In genomic region chr16:56547120-56547948, GRCh38 we compare ENCODE assay signal across 8 cellular contexts. TPM values are rescaled to one million over a fixed set of nuclear protein-coding genes. Genes with fewer than 3 reads are reported as not detected.
DNase-seq lines count a peak whose midpoint lies in the region; ATAC-seq and TF ChIP-seq lines count a peak whose summit lies in the region.

No MANE protein-coding gene starts in this region.

- peak overlapping the region in 1 of 2 donors; percentile 40 for H3K4me3 Mint-ChIP-seq in effector memory CD8-positive, alpha-beta T cell
- peak overlapping the region; percentile 76 for H3K4me3 Mint-ChIP-seq in neural crest cell

- H3K27ac Mint-ChIP-seq in effector memory CD8-positive, alpha-beta T cell = peak overlapping the region; percentile 15 to 62
- H3K27ac Mint-ChIP-seq in neural crest cell (ENCODE audit: unreplicated experiment) = peak overlapping the region; percentile 97

- ATAC-seq in effector memory CD8-positive, alpha-beta T cell (replicated peaks) = peak; percentile 40

- DNase-seq in EH (ENCODE audit: low read depth) (peak; percentile 64), NCI-H1105 treated with DMSO at 0.1 percent for 48 hours (lab: John Stamatoyannopoulos, UW) (peak; percentile 9), neural crest cell (ENCODE audit: low read depth, low spot score) (peak; percentile 39), amniotic stem cell (lab: John Stamatoyannopoulos, UW) (no peak), NCI-H82 treated with DMSO at 0.1 percent for 48 hours (lab: John Stamatoyannopoulos, UW; ENCODE audit: unreplicated experiment) (no peak), activated T-cell treated with anti-CD3 and anti-CD28 coated beads for 4 hours (no peak), HEK293T (ENCODE audit: extremely low spot score) (no peak)
- no peak for DNase-seq in effector memory CD8-positive, alpha-beta T cell

- peaks cover 5 to 16% of the 10 kb centered on the region in 2 donors for H3K4me1 Mint-ChIP-seq in effector memory CD8-positive, alpha-beta T cell (ENCODE audit: low read depth in 2 of 2)
- peaks cover 61% of the 10 kb centered on the region for H3K4me1 Mint-ChIP-seq in neural crest cell

- no peak for TF ChIP-seq CTCF in neural crest cell (conservative IDR thresholded peaks at IDR 0.05)

- CTCF ChIA-PET in HEK293T (lab: Yijun Ruan, JAX) = no interaction called here

- H3K27me3 Mint-ChIP-seq in effector memory CD8-positive, alpha-beta T cell = peaks cover 5 to 11% of the 10 kb centered on the region in 2 donors
- no peaks in the 10 kb centered on the region for H3K27me3 Mint-ChIP-seq in neural crest cell (ENCODE audit: low read depth)

- POLR2A ChIA-PET in HEK293T (lab: Yijun Ruan, JAX) = interaction anchor here (0.6 kb wide), 1 partner anchor 96 kb away, joined by 3 read pairs; the partner anchor contains the start of genes NUDT21 and OGFOD1

- no peaks in the 10 kb centered on the region for H3K9me3 Mint-ChIP-seq in effector memory CD8-positive, alpha-beta T cell
- H3K9me3 Mint-ChIP-seq in neural crest cell = no peaks in the 10 kb centered on the region

- H3K36me3 Mint-ChIP-seq in effector memory CD8-positive, alpha-beta T cell (ENCODE audit: insufficient read depth) = no peaks in the 10 kb centered on the region
- no peaks in the 10 kb centered on the region for H3K36me3 Mint-ChIP-seq in neural crest cell (ENCODE audit: low read depth)

TF ChIP-seq in HEK293T, 16 proteins besides CTCF, POLR2A, EP300 and RAD21:
- TF ChIP-seq FOXA1 (IDR thresholded peaks at IDR 0.05) (no peak), SP1 (IDR thresholded peaks at IDR 0.05) (no peak), SUZ12 (IDR thresholded peaks at IDR 0.05) (no peak), TARDBP (IDR thresholded peaks at IDR 0.05) (no peak), CTBP1 (IDR thresholded peaks at IDR 0.05; ENCODE audit: borderline replicate concordance) (no peak), LEF1 (IDR thresholded peaks at IDR 0.05; ENCODE audit: borderline replicate concordance) (no peak), PKNOX1 (IDR thresholded peaks at IDR 0.05) (no peak), HDGF (IDR thresholded peaks at IDR 0.05; ENCODE audit: borderline replicate concordance) (no peak), FOXM1 (IDR thresholded peaks at IDR 0.05; ENCODE audit: borderline replicate concordance) (no peak), ARNT (IDR thresholded peaks at IDR 0.05) (no peak), FOXK2 (IDR thresholded peaks at IDR 0.05) (no peak), BHLHE40 (IDR thresholded peaks at IDR 0.05; ENCODE audit: borderline replicate concordance) (no peak), ZNF384 (IDR thresholded peaks at IDR 0.05) (no peak)

RNA-seq across cellular contexts. Expression of gene MT4, which starts 17.5 kb away (rescaled TPM):
- total RNA-seq in neural crest cell = not detected in 2 replicates

RNA-seq across cellular contexts. Expression of gene BBS2, which starts 27.5 kb away (rescaled TPM):
- total RNA-seq in neural crest cell = 44.9 and 48.6 TPM in 2 replicates

RNA-seq across cellular contexts. Expression of gene MT3, which starts 42.0 kb away (rescaled TPM):
- total RNA-seq in neural crest cell = not detected in 2 replicates

Comparison
In these comparisons a context has a peak if more than half of its experiments do, and no peak if none do; other contexts are left out.
1. DNase-seq: peak in EH (single experiment), NCI-H1105 treated with DMSO at 0.1 percent for 48 hours (single experiment) and neural crest cell (single experiment); none in effector memory CD8-positive, alpha-beta T cell (0 of 3), amniotic stem cell (single experiment), NCI-H82 treated with DMSO at 0.1 percent for 48 hours (single experiment), activated T-cell treated with anti-CD3 and anti-CD28 coated beads for 4 hours (single experiment) and HEK293T (single experiment).